In the genomic region with DNA sequence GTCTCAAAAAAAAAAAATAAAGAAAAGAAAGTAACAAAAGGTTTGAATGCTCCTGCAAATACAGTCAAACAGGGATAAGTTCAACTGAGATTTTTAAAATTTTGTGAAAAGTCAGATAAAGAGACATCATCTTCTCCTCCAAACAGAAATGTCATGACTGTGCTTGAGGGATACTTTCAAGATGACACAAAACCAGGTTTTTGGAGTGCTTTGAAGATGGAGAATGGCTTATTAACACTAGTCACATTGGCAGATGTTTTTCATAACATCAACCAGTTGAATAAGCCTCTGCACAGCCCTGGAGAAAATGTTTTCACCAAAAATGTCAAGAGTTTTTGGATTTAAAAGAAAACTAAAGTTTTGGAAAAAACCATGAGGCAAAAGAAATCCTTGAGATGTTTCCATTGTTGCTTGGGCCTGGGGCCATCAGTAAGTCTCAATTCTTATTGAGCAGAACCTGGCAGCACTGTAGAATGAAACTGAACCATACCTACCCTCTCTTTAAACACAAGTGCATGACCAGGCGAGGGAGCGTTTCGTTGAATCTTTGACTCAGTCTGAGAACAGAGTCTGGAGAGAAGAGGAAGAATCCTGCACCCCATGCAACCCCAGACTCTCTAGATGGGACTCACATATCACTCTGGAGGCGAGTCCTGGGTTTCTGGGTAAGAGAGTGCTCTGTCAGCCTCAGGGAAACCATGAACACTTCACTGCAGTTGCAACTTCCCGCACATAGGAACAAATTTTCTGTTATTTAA, we compare ENCODE assay signal across 15 cellular contexts.
"Had no signal": no experiment of that assay in that cellular context is flagged by ENCODE, and none has a peak within 500 bp of the region (broad histone marks: within the 10 kb centered on the region; RNA-seq: fewer than 3 reads in every experiment).

No MANE protein-coding gene starts in this region.

- H3K36me3 Mint-ChIP-seq: natural killer cell had no signal

- H3K4me3 Mint-ChIP-seq: natural killer cell; stimulated activated naive B cell treated with anti-CD40 and anti-IgM and Interleukin-4, amounts not matched to agents 10 μg/mL and 1 μg/mL and 100 μg/mL, for 72 hours had no signal

- DNase-seq: activated gamma-delta T cell treated with Interleukin-2 at 50 U/mL for 16 hours; adrenal gland; erythroblast; foreskin melanocyte; head of caudate nucleus; lower lobe of right lung; natural killer cell; ovary; psoas muscle; right cardiac atrium; Right ventricle myocardium superior; stimulated activated CD4-positive, alpha-beta T cell treated with anti-CD3 and anti-CD28 coated beads, Interleukin-4, amount 100 ng/mL, for 24 hours; stimulated activated naive B cell treated with anti-CD40 and anti-IgM and Interleukin-4, amounts not matched to agents 10 μg/mL and 1 μg/mL and 100 μg/mL, for 72 hours; transverse colon; uterus had no signal

- ATAC-seq: lower lobe of right lung; natural killer cell; psoas muscle; right cardiac atrium; stimulated activated naive B cell treated with anti-CD40 and anti-IgM and Interleukin-4, amounts not matched to agents 10 μg/mL and 1 μg/mL and 100 μg/mL, for 72 hours had no signal

- H3K27ac Mint-ChIP-seq: natural killer cell; stimulated activated naive B cell treated with anti-CD40 and anti-IgM and Interleukin-4, amounts not matched to agents 10 μg/mL and 1 μg/mL and 100 μg/mL, for 72 hours had no signal
